Comparison of ENCODE assay signal across 18 cellular contexts in genomic region chr5:91938441-91938840, GRCh38.
"Had no signal": no experiment of that assay in that cellular context is flagged by ENCODE, and none has a peak within 500 bp of the region (broad histone marks: within the 10 kb centered on the region; RNA-seq: fewer than 3 reads in every experiment).

No MANE protein-coding gene starts in this region.

- H3K27me3 ChIP-seq: cardiac muscle cell, foreskin keratinocyte, testis, upper lobe of left lung had no signal

- H3K9me3 Mint-ChIP-seq: activated CD4-positive, alpha-beta T cell treated with anti-CD3 and anti-CD28 coated beads, Interleukin-2, amount 10 ng/mL, durations not matched to agents 24 days and 14 days; activated naive CD8-positive, alpha-beta T cell treated with anti-CD3 and anti-CD28 coated beads for 36 hours; stimulated activated naive CD8-positive, alpha-beta T cell treated with anti-CD3 and anti-CD28 coated beads, Interleukin-15, amount 100 ng/mL, for 72 hours had no signal

- DNase-seq: activated CD4-positive, alpha-beta T cell treated with anti-CD3 and anti-CD28 coated beads, Interleukin-2, amount 10 ng/mL, durations not matched to agents 24 days and 14 days; activated CD4-positive, CD25-positive, alpha-beta regulatory T cell; activated CD8-positive, alpha-beta memory T cell treated with anti-CD3 and anti-CD28 coated beads, Interleukin-2, amount 50 U/mL, for 48 hours; activated gamma-delta T cell treated with Interleukin-2 at 50 U/mL for 16 hours; activated naive CD8-positive, alpha-beta T cell treated with anti-CD3 and anti-CD28 coated beads for 36 hours; aorta; glutamatergic neuron; left ventricle myocardium inferior; natural killer cell; right cardiac atrium; stimulated activated naive CD8-positive, alpha-beta T cell treated with anti-CD3 and anti-CD28 coated beads, Interleukin-15, amount 100 ng/mL, for 72 hours; T-helper 17 cell; testis; upper lobe of left lung had no signal

- H3K9me3 ChIP-seq: testis, upper lobe of left lung had no signal

- H3K4me1 Mint-ChIP-seq: activated CD4-positive, alpha-beta T cell treated with anti-CD3 and anti-CD28 coated beads, Interleukin-2, amount 10 ng/mL, durations not matched to agents 24 days and 14 days; activated naive CD8-positive, alpha-beta T cell treated with anti-CD3 and anti-CD28 coated beads for 36 hours; natural killer cell; stimulated activated naive CD8-positive, alpha-beta T cell treated with anti-CD3 and anti-CD28 coated beads, Interleukin-15, amount 100 ng/mL, for 72 hours; T-helper 17 cell had no signal

- H3K27ac Mint-ChIP-seq: activated CD4-positive, alpha-beta T cell treated with anti-CD3 and anti-CD28 coated beads, Interleukin-2, amount 10 ng/mL, durations not matched to agents 24 days and 14 days; activated naive CD8-positive, alpha-beta T cell treated with anti-CD3 and anti-CD28 coated beads for 36 hours; natural killer cell; progenitor cell of endocrine pancreas; stimulated activated naive CD8-positive, alpha-beta T cell treated with anti-CD3 and anti-CD28 coated beads, Interleukin-15, amount 100 ng/mL, for 72 hours; T-helper 17 cell had no signal

- H3K4me3 Mint-ChIP-seq: activated CD4-positive, alpha-beta T cell treated with anti-CD3 and anti-CD28 coated beads, Interleukin-2, amount 10 ng/mL, durations not matched to agents 24 days and 14 days; activated naive CD8-positive, alpha-beta T cell treated with anti-CD3 and anti-CD28 coated beads for 36 hours; natural killer cell; stimulated activated naive CD8-positive, alpha-beta T cell treated with anti-CD3 and anti-CD28 coated beads, Interleukin-15, amount 100 ng/mL, for 72 hours; T-helper 17 cell had no signal

- H3K36me3 ChIP-seq: cardiac muscle cell, left ventricle myocardium inferior, upper lobe of left lung had no signal

- H3K27ac ChIP-seq: cardiac muscle cell, foreskin keratinocyte, left ventricle myocardium inferior, testis, upper lobe of left lung had no signal

- ATAC-seq: esophagus mucosa; foreskin keratinocyte; natural killer cell; right cardiac atrium; stimulated activated naive CD8-positive, alpha-beta T cell treated with anti-CD3 and anti-CD28 coated beads, Interleukin-15, amount 100 ng/mL, for 72 hours; T-helper 17 cell had no signal

- H3K36me3 Mint-ChIP-seq: activated naive CD8-positive, alpha-beta T cell treated with anti-CD3 and anti-CD28 coated beads for 36 hours; natural killer cell had no signal

- H3K27me3 Mint-ChIP-seq: activated CD4-positive, alpha-beta T cell treated with anti-CD3 and anti-CD28 coated beads, Interleukin-2, amount 10 ng/mL, durations not matched to agents 24 days and 14 days; activated naive CD8-positive, alpha-beta T cell treated with anti-CD3 and anti-CD28 coated beads for 36 hours; progenitor cell of endocrine pancreas; stimulated activated naive CD8-positive, alpha-beta T cell treated with anti-CD3 and anti-CD28 coated beads, Interleukin-15, amount 100 ng/mL, for 72 hours; T-helper 17 cell had no signal

- H3K4me1 ChIP-seq: foreskin keratinocyte, left ventricle myocardium inferior, testis, upper lobe of left lung had no signal

- H3K4me3 ChIP-seq: cardiac muscle cell, left ventricle myocardium inferior, testis, upper lobe of left lung had no signal
